30 cellular contexts compared by ENCODE assay signal in genomic region chr3:38637906-38638305, GRCh38. TPM values are rescaled to one million over a fixed set of nuclear protein-coding genes. Genes with fewer than 3 reads are reported as not detected.
"Had no signal": no experiment of that assay in that cellular context is flagged by ENCODE, and none has a peak within 500 bp of the region (broad histone marks: within the 10 kb centered on the region; RNA-seq: fewer than 3 reads in every experiment).

No MANE protein-coding gene starts in this region.

- H3K4me1 ChIP-seq: left lung, pancreas, right lobe of liver, testis, uterus had no signal

- ATAC-seq: activated CD4-positive, alpha-beta T cell treated with anti-CD3 and anti-CD28 coated beads for 36 hours; left lung; natural killer cell; pancreas; right lobe of liver; stimulated activated naive B cell treated with anti-CD40 and anti-IgM and Interleukin-4, amounts not matched to agents 10 μg/mL and 1 μg/mL and 100 μg/mL, for 72 hours had no signal

- H3K9me3 Mint-ChIP-seq: activated B cell treated with CpG ODN at 0.5 μM for 24 hours; activated T-cell treated with anti-CD3 and anti-CD28 coated beads, Interleukin-2, amount 50 U/mL, for 24 hours; activated T-helper 2 cell treated with anti-CD3 and anti-CD28 coated beads, Interferon-gamma antibody, Interleukin-2, Interleukin-4, amounts not matched to agents 10 μg/mL and 5 μg/mL and 100 μg/mL, durations not matched to agents 14 hours and 24 hours and 36 hours; immature natural killer cell; natural killer cell; stimulated activated naive B cell treated with anti-CD40 and anti-IgM and Interleukin-4, amounts not matched to agents 10 μg/mL and 1 μg/mL and 100 μg/mL, for 72 hours; T-helper 1 cell treated with Interleukin-12 subunit alpha and Interleukin-12 subunit beta and Interleukin-4 antibody, amounts not matched to agents 30 μg/mL and 1 μg/mL, for 36 hours had no signal

- H3K27ac Mint-ChIP-seq: activated B cell treated with CpG ODN at 0.5 μM for 24 hours; activated CD4-positive, alpha-beta T cell treated with anti-CD3 and anti-CD28 coated beads for 36 hours; activated naive CD8-positive, alpha-beta T cell; activated T-cell treated with anti-CD3 and anti-CD28 coated beads, Interleukin-2, amount 50 U/mL, for 24 hours; activated T-helper 2 cell treated with anti-CD3 and anti-CD28 coated beads, Interferon-gamma antibody, Interleukin-2, Interleukin-4, amounts not matched to agents 10 μg/mL and 5 μg/mL and 100 μg/mL, durations not matched to agents 14 hours and 24 hours and 36 hours; immature natural killer cell; natural killer cell; stimulated activated naive B cell treated with anti-CD40 and anti-IgM and Interleukin-4, amounts not matched to agents 10 μg/mL and 1 μg/mL and 100 μg/mL, for 72 hours; T-helper 1 cell treated with Interleukin-12 subunit alpha and Interleukin-12 subunit beta and Interleukin-4 antibody, amounts not matched to agents 30 μg/mL and 1 μg/mL, for 36 hours had no signal

- H3K36me3 ChIP-seq: left lung, neutrophil, pancreas, right lobe of liver, uterus had no signal

- H3K4me3 Mint-ChIP-seq: activated B cell treated with CpG ODN at 0.5 μM for 24 hours; activated CD4-positive, alpha-beta T cell treated with anti-CD3 and anti-CD28 coated beads for 36 hours; activated naive CD8-positive, alpha-beta T cell; activated T-cell treated with anti-CD3 and anti-CD28 coated beads, Interleukin-2, amount 50 U/mL, for 24 hours; immature natural killer cell; natural killer cell; stimulated activated naive B cell treated with anti-CD40 and anti-IgM and Interleukin-4, amounts not matched to agents 10 μg/mL and 1 μg/mL and 100 μg/mL, for 72 hours; T-helper 1 cell treated with Interleukin-12 subunit alpha and Interleukin-12 subunit beta and Interleukin-4 antibody, amounts not matched to agents 30 μg/mL and 1 μg/mL, for 36 hours had no signal

- H3K27ac ChIP-seq: left lung, neutrophil, pancreas, right lobe of liver, testis, uterus had no signal

- H3K4me3 ChIP-seq: left lung, pancreas, right lobe of liver, testis, uterus had no signal

- H3K9me3 ChIP-seq: left lung, neutrophil, pancreas, right lobe of liver, testis, uterus had no signal

- H3K36me3 Mint-ChIP-seq: activated naive CD8-positive, alpha-beta T cell; immature natural killer cell; natural killer cell; stimulated activated naive B cell treated with anti-CD40 and anti-IgM and Interleukin-4, amounts not matched to agents 10 μg/mL and 1 μg/mL and 100 μg/mL, for 72 hours had no signal

- H3K4me1 Mint-ChIP-seq: activated B cell treated with CpG ODN at 0.5 μM for 24 hours; activated CD4-positive, alpha-beta T cell treated with anti-CD3 and anti-CD28 coated beads for 36 hours; immature natural killer cell; stimulated activated naive B cell treated with anti-CD40 and anti-IgM and Interleukin-4, amounts not matched to agents 10 μg/mL and 1 μg/mL and 100 μg/mL, for 72 hours had no signal

- H3K27me3 ChIP-seq: pancreas, right lobe of liver, testis, uterus had no signal

- H3K27me3 Mint-ChIP-seq: activated CD4-positive, alpha-beta T cell treated with anti-CD3 and anti-CD28 coated beads for 36 hours; activated T-cell treated with anti-CD3 and anti-CD28 coated beads, Interleukin-2, amount 50 U/mL, for 24 hours had no signal

- DNase-seq: activated B cell treated with CpG ODN at 0.5 μM for 24 hours; activated CD4-positive, alpha-beta T cell treated with anti-CD3 and anti-CD28 coated beads for 36 hours; activated CD4-positive, alpha-beta T cell treated with anti-CD3 and anti-CD28 coated beads, Interleukin-2, amount 50 U/mL, for 4 hours; activated CD8-positive, alpha-beta memory T cell treated with anti-CD3 and anti-CD28 coated beads for 24 hours; activated CD8-positive, alpha-beta memory T cell treated with anti-CD3 and anti-CD28 coated beads, Interleukin-2, amount 50 U/mL, for 4 hours; activated naive CD4-positive, alpha-beta T cell; activated T-cell treated with anti-CD3 and anti-CD28 coated beads, Interleukin-2, amount 50 U/mL, for 24 hours; cerebellar nuclear complex; cortex of kidney; immature natural killer cell; kidney glomerular epithelial cell; left lung; mammary epithelial cell; midbrain; natural killer cell; small intestine; stimulated activated CD4-positive, alpha-beta T cell treated with anti-CD3 and anti-CD28 coated beads, Interleukin-15, amount 100 ng/mL, for 24 hours; stimulated activated CD8-positive, alpha-beta memory T cell treated with anti-CD3 and anti-CD28 coated beads, Interleukin-4, amount 100 ng/mL, for 48 hours; stimulated activated naive B cell treated with anti-CD40 and anti-IgM and Interleukin-4, amounts not matched to agents 10 μg/mL and 1 μg/mL and 100 μg/mL, for 72 hours; T1000; testis; trophoblast cell; uterus had no signal

RNA-seq across cellular contexts. Expression of gene SCN5A, which starts 11.6 kb away (rescaled TPM):
- total RNA-seq: activated B cell treated with CpG ODN at 0.5 μM for 24 hours; activated T-helper 2 cell treated with anti-CD3 and anti-CD28 coated beads, Interferon-gamma antibody, Interleukin-2, Interleukin-4, amounts not matched to agents 10 μg/mL and 5 μg/mL and 100 μg/mL, durations not matched to agents 14 hours and 24 hours and 36 hours; bronchial epithelial cell; mammary epithelial cell had no signal
- polyA plus RNA-seq: immature natural killer cell had no signal
